ENCODE assay signal across 1 cellular context in the genomic region with DNA sequence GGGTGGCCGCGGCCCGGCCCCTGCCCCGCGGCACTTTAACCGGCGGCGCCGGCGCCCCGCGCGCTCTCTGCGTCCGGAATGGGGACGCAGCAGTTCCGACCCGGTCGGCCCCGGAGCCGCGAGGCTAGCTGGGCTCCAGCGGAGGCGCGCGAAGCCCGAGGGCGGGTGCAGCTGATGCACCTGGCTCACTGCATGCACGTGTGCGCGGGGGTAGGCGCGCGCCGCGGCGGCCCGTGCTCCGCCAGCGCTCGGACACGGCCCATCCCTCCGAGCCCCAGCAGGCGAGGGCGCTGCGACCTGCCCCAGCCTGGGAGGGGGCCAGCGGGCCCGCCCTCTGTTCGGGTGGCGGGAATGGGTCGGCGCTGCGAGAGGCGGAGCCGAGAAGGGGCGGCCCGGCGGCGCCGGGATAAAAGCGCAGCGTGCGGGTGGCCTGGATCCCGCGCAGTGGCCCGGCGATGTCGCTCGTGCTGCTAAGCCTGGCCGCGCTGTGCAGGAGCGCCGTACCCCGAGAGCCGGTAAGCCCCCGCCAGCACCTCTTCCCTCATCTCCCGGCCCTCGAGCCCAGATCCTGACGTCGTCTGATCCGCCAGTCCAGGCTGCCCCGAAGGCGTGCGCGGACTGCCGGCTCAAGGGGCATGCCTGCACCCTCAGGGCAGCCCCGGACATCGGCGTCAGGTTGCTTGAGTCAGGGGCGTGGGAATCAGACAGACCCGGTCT.
TF ChIP-seq lines count a peak whose summit lies in the region.

TSS of gene CHDH (minus strand) at position 286 of the 717 bp plus-strand sequence. CDS start 22,411 bp downstream, outside the sequence.
A gene with protein sequence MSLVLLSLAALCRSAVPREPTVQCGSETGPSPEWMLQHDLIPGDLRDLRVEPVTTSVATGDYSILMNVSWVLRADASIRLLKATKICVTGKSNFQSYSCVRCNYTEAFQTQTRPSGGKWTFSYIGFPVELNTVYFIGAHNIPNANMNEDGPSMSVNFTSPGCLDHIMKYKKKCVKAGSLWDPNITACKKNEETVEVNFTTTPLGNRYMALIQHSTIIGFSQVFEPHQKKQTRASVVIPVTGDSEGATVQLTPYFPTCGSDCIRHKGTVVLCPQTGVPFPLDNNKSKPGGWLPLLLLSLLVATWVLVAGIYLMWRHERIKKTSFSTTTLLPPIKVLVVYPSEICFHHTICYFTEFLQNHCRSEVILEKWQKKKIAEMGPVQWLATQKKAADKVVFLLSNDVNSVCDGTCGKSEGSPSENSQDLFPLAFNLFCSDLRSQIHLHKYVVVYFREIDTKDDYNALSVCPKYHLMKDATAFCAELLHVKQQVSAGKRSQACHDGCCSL (plus strand): TSS at position 435 of the 717 bp plus-strand sequence. CDS start 21 bp downstream, at position 456.

TF ChIP-seq in IMR-90, 13 proteins besides CTCF, POLR2A, EP300 and RAD21 (continued from another document):
- TF ChIP-seq, protein P1, sequence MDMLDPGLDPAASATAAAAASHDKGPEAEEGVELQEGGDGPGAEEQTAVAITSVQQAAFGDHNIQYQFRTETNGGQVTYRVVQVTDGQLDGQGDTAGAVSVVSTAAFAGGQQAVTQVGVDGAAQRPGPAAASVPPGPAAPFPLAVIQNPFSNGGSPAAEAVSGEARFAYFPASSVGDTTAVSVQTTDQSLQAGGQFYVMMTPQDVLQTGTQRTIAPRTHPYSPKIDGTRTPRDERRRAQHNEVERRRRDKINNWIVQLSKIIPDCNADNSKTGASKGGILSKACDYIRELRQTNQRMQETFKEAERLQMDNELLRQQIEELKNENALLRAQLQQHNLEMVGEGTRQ (IDR thresholded peaks at IDR 0.05; ENCODE audit: low read depth, low read length) = no peak
- no peak for TF ChIP-seq FOS (IDR thresholded peaks at IDR 0.05; ENCODE audit: low read depth, low read length)
